23 cellular contexts compared by ENCODE assay signal in the genomic region with DNA sequence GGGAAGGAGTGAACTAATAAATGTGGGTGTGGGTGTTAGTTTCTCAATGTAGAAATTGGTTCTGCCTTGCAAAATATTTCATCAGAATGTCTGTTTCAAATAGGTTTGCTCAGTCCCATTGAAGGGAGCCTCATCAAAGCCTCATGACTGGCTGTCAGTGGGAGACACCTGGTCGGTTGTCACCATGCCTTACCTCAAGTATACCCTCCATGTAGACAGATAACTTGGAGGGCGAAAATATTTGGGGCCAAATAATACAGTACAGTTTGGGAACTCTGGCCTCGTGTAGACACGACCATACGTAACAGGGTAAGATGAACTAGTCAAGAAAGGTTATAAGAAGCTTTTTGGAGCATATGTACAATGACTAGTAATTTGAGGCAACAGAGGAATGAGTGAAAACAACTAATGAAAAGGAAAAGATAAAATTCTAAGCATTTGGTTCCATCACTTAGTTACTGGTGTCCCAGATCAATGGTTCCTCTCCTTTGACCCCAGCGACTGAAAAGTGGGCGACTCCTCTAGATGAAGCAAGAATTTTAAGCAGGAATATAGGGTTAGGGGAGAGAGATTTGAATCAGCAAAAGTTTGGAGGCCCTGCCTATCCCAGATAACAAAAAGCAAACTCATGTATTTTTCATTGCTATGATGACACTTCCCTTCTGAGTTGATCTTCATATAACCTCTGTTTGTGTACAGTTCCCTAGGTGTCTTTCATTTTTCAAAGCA.
DNase-seq lines count a peak whose midpoint lies in the region; ATAC-seq, FAIRE-seq and TF ChIP-seq lines count a peak whose summit lies in the region.
"Had no signal": no experiment of that assay in that cellular context is flagged by ENCODE, and none has a peak within 500 bp of the region (broad histone marks: within the 10 kb centered on the region; RNA-seq: fewer than 3 reads in every experiment).

No MANE protein-coding gene starts in this region.

- no peak overlapping the region for H3K27ac Mint-ChIP-seq in activated T-cell treated with anti-CD3 and anti-CD28 coated beads, Interleukin-2, amount 50 U/mL, for 24 hours
- H3K27ac Mint-ChIP-seq in activated T-helper 1 cell treated with anti-CD3 and anti-CD28 coated beads, Interleukin-12 subunit alpha, Interleukin-12 subunit beta, Interleukin-2, Interleukin-4 antibody, amounts not matched to agents 30 ng/mL and 10 ng/mL and 1 ng/mL, durations not matched to agents 14 hours and 24 hours and 36 hours: no peak overlapping the region

- peak overlapping the region; percentile 86 for H2AFZ ChIP-seq in K562 (ENCODE audit: low read depth, low read length)
- H2AFZ ChIP-seq: GM23248 had no signal

- no peak for TF ChIP-seq POLR2A in K562 (conservative IDR thresholded peaks at IDR 0.05)

- H3K27ac ChIP-seq in K562 (ENCODE audit: extremely low read depth, low read depth, low read length) (peak overlapping the region; percentile 85), SJCRH30 (no peak overlapping the region)
- H3K27ac ChIP-seq: C4-2B, GM23248 had no signal

- H3K27me3 ChIP-seq in K562 (ENCODE audit: control insufficient read depth in 2 of 2, insufficient read depth in 2 of 2, low read length in 2 of 2): no peaks in the 10 kb centered on the region
- no peaks in the 10 kb centered on the region for H3K27me3 ChIP-seq in SJCRH30
- H3K27me3 ChIP-seq: MG63 had no signal

- no peaks in the 10 kb centered on the region for H3K9me1 ChIP-seq in K562 (ENCODE audit: control insufficient read depth, insufficient read depth, low read length)

- no peaks in the 10 kb centered on the region for H4K20me1 ChIP-seq in K562 (replicated peaks; ENCODE audit: control insufficient read depth, insufficient read depth, low read length)

- H3K36me3 ChIP-seq in K562 (ENCODE audit: control insufficient read depth, insufficient read depth, low read length): no peaks in the 10 kb centered on the region
- no peaks in the 10 kb centered on the region for H3K36me3 ChIP-seq in SJCRH30
- H3K36me3 ChIP-seq: MG63 had no signal

- H3K4me3 Mint-ChIP-seq in activated T-cell treated with anti-CD3 and anti-CD28 coated beads, Interleukin-2, amount 50 U/mL, for 24 hours: no peak overlapping the region
- no peak overlapping the region for H3K4me3 Mint-ChIP-seq in activated T-helper 1 cell treated with anti-CD3 and anti-CD28 coated beads, Interleukin-12 subunit alpha, Interleukin-12 subunit beta, Interleukin-2, Interleukin-4 antibody, amounts not matched to agents 30 ng/mL and 10 ng/mL and 1 ng/mL, durations not matched to agents 14 hours and 24 hours and 36 hours

- H3K4me1 Mint-ChIP-seq in activated T-cell treated with anti-CD3 and anti-CD28 coated beads, Interleukin-2, amount 50 U/mL, for 24 hours (ENCODE audit: low read depth): no peaks in the 10 kb centered on the region
- H3K4me1 Mint-ChIP-seq in activated T-helper 1 cell treated with anti-CD3 and anti-CD28 coated beads, Interleukin-12 subunit alpha, Interleukin-12 subunit beta, Interleukin-2, Interleukin-4 antibody, amounts not matched to agents 30 ng/mL and 10 ng/mL and 1 ng/mL, durations not matched to agents 14 hours and 24 hours and 36 hours (ENCODE audit: low read depth): no peaks in the 10 kb centered on the region

- H3K9me3 Mint-ChIP-seq in activated T-cell treated with anti-CD3 and anti-CD28 coated beads, Interleukin-2, amount 50 U/mL, for 24 hours: no peaks in the 10 kb centered on the region
- no peaks in the 10 kb centered on the region for H3K9me3 Mint-ChIP-seq in activated T-helper 1 cell treated with anti-CD3 and anti-CD28 coated beads, Interleukin-12 subunit alpha, Interleukin-12 subunit beta, Interleukin-2, Interleukin-4 antibody, amounts not matched to agents 30 ng/mL and 10 ng/mL and 1 ng/mL, durations not matched to agents 14 hours and 24 hours and 36 hours

- ATAC-seq in K562 (peak; percentile 80), GM18870 (IDR thresholded peaks at IDR 0.05; ENCODE audit: unreplicated experiment) (no peak)
- ATAC-seq: HCT116, HepG2 had no signal

- DNase-seq in SKM-1 treated with dmso at 0.1 percent for 144 hours (lab: John Stamatoyannopoulos, UW; ENCODE audit: unreplicated experiment) (peak; percentile 49), SKM-1 (lab: John Stamatoyannopoulos, UW; ENCODE audit: unreplicated experiment) (no peak), OCI-M1 (lab: John Stamatoyannopoulos, UW) (peak; percentile 85), K562 (ENCODE audit: extremely low read depth in 1 of 4, low spot score in 3 of 4) (peak; percentile 13 to 60 (median 22)), SJCRH30 (no peak)
- no peak for DNase-seq in activated T-cell treated with anti-CD3 and anti-CD28 coated beads, Interleukin-2, amount 50 U/mL, for 24 hours
- DNase-seq in activated T-helper 1 cell treated with anti-CD3 and anti-CD28 coated beads, Interleukin-12 subunit alpha, Interleukin-12 subunit beta, Interleukin-2, Interleukin-4 antibody, amounts not matched to agents 30 ng/mL and 10 ng/mL and 1 ng/mL, durations not matched to agents 14 hours and 24 hours and 36 hours (ENCODE audit: low spot score): no peak
- DNase-seq: DMS 273 treated with DMSO at 0.1 percent for 48 hours, GDM1, GM23248, MG63, NCI-H1417, NCI-H187 treated with DMSO at 0.1 percent for 48 hours, NCI-H748 treated with DMSO at 0.1 percent for 48 hours, SHP77, SW 1271 had no signal

- CTCF ChIA-PET in K562 (lab: Yijun Ruan, JAX; ENCODE audit: low intra/inter-chr PET ratio): no interaction called here

- no peak for TF ChIP-seq CTCF in K562 (IDR thresholded peaks at IDR 0.05 in 2 of 3, conservative IDR thresholded peaks at IDR 0.05 in 1 of 3; ENCODE audit: insufficient read depth in 2 of 3, low read depth in 1 of 3, low read length in 3 of 3)

- H3K9ac ChIP-seq in K562 (ENCODE audit: insufficient read depth in 1 of 2, low read depth in 2 of 2, low read length in 2 of 2): peak overlapping the region in 1 of 2 experiments; percentile 58; a peak in 2 of 4 replicates
- H3K9ac ChIP-seq: GM23248 had no signal

- H3K4me3 ChIP-seq in K562: no peak overlapping the region
- H3K4me3 ChIP-seq in SJCRH30: no peak overlapping the region
- H3K4me3 ChIP-seq: GM12878, GM23248, MG63 had no signal

- no peak; a peak in 1 of 4 replicates for TF ChIP-seq RAD21 in K562 (CRISPR knock-in tag; conservative IDR thresholded peaks at IDR 0.05 in 1 of 2, IDR thresholded peaks at IDR 0.05 in 1 of 2)

- H3K9me3 ChIP-seq in K562 (replicated peaks; ENCODE audit: control insufficient read depth, insufficient read depth, low read depth, low read length) (no peaks in the 10 kb centered on the region), SJCRH30 (replicated peaks) (no peaks in the 10 kb centered on the region; the same call in 1 of the 2 replicates)
- H3K9me3 ChIP-seq: MG63 had no signal

- no TSS peak for BruUV-seq in K562 (replicated peaks; lab: Mats Ljungman, UMichigan)

- H3K27me3 Mint-ChIP-seq in activated T-cell treated with anti-CD3 and anti-CD28 coated beads, Interleukin-2, amount 50 U/mL, for 24 hours: no peaks in the 10 kb centered on the region
- no peaks in the 10 kb centered on the region for H3K27me3 Mint-ChIP-seq in activated T-helper 1 cell treated with anti-CD3 and anti-CD28 coated beads, Interleukin-12 subunit alpha, Interleukin-12 subunit beta, Interleukin-2, Interleukin-4 antibody, amounts not matched to agents 30 ng/mL and 10 ng/mL and 1 ng/mL, durations not matched to agents 14 hours and 24 hours and 36 hours (ENCODE audit: insufficient read depth)

- WGBS in K562 (ENCODE audit: insufficient coverage, low coverage, missing lambda C conversion rate): 8% methylated on average over 7 of the region's 7 CpGs

- peak; percentile 19 for FAIRE-seq in K562 (lab: Jason Lieb, UNC)
- FAIRE-seq: A204.1, GM12878, HepG2, RCC 7860 had no signal

- POLR2A ChIA-PET in K562 (lab: Yijun Ruan, JAX): interaction anchor here (0.6 to 1.3 kb wide), 3 partner anchors 14 to 313 kb away, joined by 3 to 5 read pairs (median 3); a partner anchor contains a TSS

- H3K36me3 Mint-ChIP-seq in activated T-cell treated with anti-CD3 and anti-CD28 coated beads, Interleukin-2, amount 50 U/mL, for 24 hours (ENCODE audit: low read depth): no peaks in the 10 kb centered on the region
- H3K36me3 Mint-ChIP-seq in activated T-helper 1 cell treated with anti-CD3 and anti-CD28 coated beads, Interleukin-12 subunit alpha, Interleukin-12 subunit beta, Interleukin-2, Interleukin-4 antibody, amounts not matched to agents 30 ng/mL and 10 ng/mL and 1 ng/mL, durations not matched to agents 14 hours and 24 hours and 36 hours (ENCODE audit: low read depth): no peaks in the 10 kb centered on the region

- peak overlapping the region; percentile 64 for H3K4me2 ChIP-seq in K562 (ENCODE audit: insufficient read depth, low read length)

- no peaks in the 10 kb centered on the region for H3K79me2 ChIP-seq in K562 (ENCODE audit: control insufficient read depth, insufficient read depth, low read length)

- intact Hi-C loops in K562 (cut with micrococcal nuclease): loop anchor here (2.0 kb wide), 1 partner anchor 43 kb away; no protein-coding TSS in a partner anchor
- intact Hi-C loops in activated T-helper 1 cell treated with anti-CD3 and anti-CD28 coated beads, Interleukin-12 subunit alpha, Interleukin-12 subunit beta, Interleukin-2, Interleukin-4 antibody, amounts not matched to agents 30 ng/mL and 10 ng/mL and 1 ng/mL, durations not matched to agents 14 hours and 24 hours and 36 hours (cut with micrococcal nuclease): no loop called here

- in situ Hi-C loops in K562 (cut with MboI): no loop called here

- H3K4me1 ChIP-seq in K562 (replicated peaks in 1 of 2; ENCODE audit: control insufficient read depth in 2 of 2, insufficient read depth in 2 of 2, low read length in 2 of 2) (peaks cover 0 to 35% of the 10 kb centered on the region in 2 experiments; a peak in 3 of 5 replicates), SJCRH30 (peaks cover 16% of the 10 kb centered on the region)

- TF ChIP-seq EP300 in K562 (IDR thresholded peaks at IDR 0.05; ENCODE audit: low read length): peak; percentile 94

TF ChIP-seq in K562, 482 proteins besides CTCF, POLR2A, EP300 and RAD21 (continues in another document):
- peak; percentile 82 for TF ChIP-seq SMAD4 (CRISPR knock-in tag; conservative IDR thresholded peaks at IDR 0.05)
- no peak for TF ChIP-seq ZNF507 (tag; conservative IDR thresholded peaks at IDR 0.05)
- no peak for TF ChIP-seq NUFIP1 (IDR thresholded peaks at IDR 0.05; ENCODE audit: partially characterized antibody)
- no peak for TF ChIP-seq MIER1 (IDR thresholded peaks at IDR 0.05; ENCODE audit: low read depth)
- TF ChIP-seq PHB2 (IDR thresholded peaks at IDR 0.05; ENCODE audit: low read depth): no peak
- no peak for TF ChIP-seq ZEB2 (IDR thresholded peaks at IDR 0.05)
- TF ChIP-seq ESRRB (CRISPR knock-in tag; IDR thresholded peaks at IDR 0.05; ENCODE audit: borderline replicate concordance): no peak
- peak; percentile 70 for TF ChIP-seq RBFOX2 (IDR thresholded peaks at IDR 0.05; ENCODE audit: low read depth, low read length)
- TF ChIP-seq RNF2 (IDR thresholded peaks at IDR 0.05): peak; percentile 69

Comparison
In these comparisons a context has a peak if more than half of its experiments do, and no peak if none do; other contexts are left out.
1. DNase-seq: peak in SKM-1 treated with dmso at 0.1 percent for 144 hours (single experiment), OCI-M1 (single experiment) and K562 (4 of 4); none in SKM-1 (single experiment), SJCRH30 (0 of 2), activated T-cell treated with anti-CD3 and anti-CD28 coated beads, Interleukin-2, amount 50 U/mL, for 24 hours (single experiment) and activated T-helper 1 cell treated with anti-CD3 and anti-CD28 coated beads, Interleukin-12 subunit alpha, Interleukin-12 subunit beta, Interleukin-2, Interleukin-4 antibody, amounts not matched to agents 30 ng/mL and 10 ng/mL and 1 ng/mL, durations not matched to agents 14 hours and 24 hours and 36 hours (single experiment).